15 cellular contexts compared by ENCODE assay signal in the genomic region with DNA sequence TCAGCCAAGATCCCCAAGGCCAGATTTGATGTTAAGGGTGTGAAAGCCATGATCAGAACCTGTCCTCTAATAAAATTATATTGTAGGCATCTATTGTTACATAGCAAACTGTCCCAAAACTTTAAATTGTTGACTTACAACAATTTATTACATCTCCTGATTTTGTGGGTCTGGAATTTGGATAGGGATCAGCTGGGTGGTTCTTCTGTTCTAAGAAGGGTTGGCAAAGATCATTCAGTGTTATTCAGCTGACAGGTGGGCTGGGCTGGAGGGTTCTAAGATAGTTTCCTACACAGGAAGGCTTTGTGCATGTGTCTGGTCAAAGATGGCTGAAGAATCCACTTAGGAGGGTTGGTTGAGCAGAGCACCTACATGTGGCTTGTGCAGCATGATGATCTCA. TPM values are rescaled to one million over a fixed set of nuclear protein-coding genes. Genes with fewer than 3 reads are reported as not detected.
DNase-seq lines count a peak whose midpoint lies in the region; ATAC-seq and TF ChIP-seq lines count a peak whose summit lies in the region.
"Had no signal": no experiment of that assay in that cellular context is flagged by ENCODE, and none has a peak within 500 bp of the region (broad histone marks: within the 10 kb centered on the region; RNA-seq: fewer than 3 reads in every experiment).

No MANE protein-coding gene starts in this region.

- POLR2A ChIA-PET in PC-9 (lab: Charles Lee; ENCODE audit: unreplicated experiment): no interaction called here

- H3F3A ChIP-seq in PC-9 (ENCODE audit: insufficient read depth, low read depth): peaks cover 24% of the 10 kb centered on the region; the same call in 1 of the 2 replicates

- H3K36me3 ChIP-seq in PC-9 (ENCODE audit: low read depth): peaks cover 48% of the 10 kb centered on the region
- H3K36me3 ChIP-seq in gastrocnemius medialis: peaks cover 0 to 6% of the 10 kb centered on the region in 2 donors
- peaks cover 0 to 11% (median 0%) of the 10 kb centered on the region in 3 donors for H3K36me3 ChIP-seq in Peyer's patch
- H3K36me3 ChIP-seq in SJCRH30: no peaks in the 10 kb centered on the region
- peaks cover 0 to 54% (median 3%) of the 10 kb centered on the region in 9 donors for H3K36me3 ChIP-seq in heart right ventricle
- H3K36me3 ChIP-seq: BE2C had no signal

- TF ChIP-seq POLR2A in gastrocnemius medialis (IDR thresholded peaks at IDR 0.05) (no peak), Peyer's patch (IDR thresholded peaks at IDR 0.05) (no peak)

- H2AFZ ChIP-seq in PC-9: no peak overlapping the region
- H2AFZ ChIP-seq: GM23248 had no signal

- peaks cover 26% of the 10 kb centered on the region; the same call in 1 of the 2 replicates for H3K9me3 ChIP-seq in PC-9 (ENCODE audit: insufficient read depth, low read depth)
- H3K9me3 ChIP-seq in gastrocnemius medialis: peaks cover 0 to 11% (median 0%) of the 10 kb centered on the region in 3 donors
- peaks cover 0 to 5% (median 0%) of the 10 kb centered on the region in 4 donors for H3K9me3 ChIP-seq in Peyer's patch
- H3K9me3 ChIP-seq in SJCRH30 (replicated peaks): no peaks in the 10 kb centered on the region
- peaks cover 0 to 21% (median 9%) of the 10 kb centered on the region in 11 donors for H3K9me3 ChIP-seq in heart right ventricle
- H3K9me3 ChIP-seq: BE2C had no signal

- intact Hi-C loops in PC-9 (cut with micrococcal nuclease; ENCODE audit: unreplicated experiment): no loop called here
- intact Hi-C loops in gastrocnemius medialis (cut with DNase I; ENCODE audit: low total_unique reads): loop anchor here (5.0 kb wide), 2 partner anchors 52 to 132 kb away; a partner anchor contains a TSS
- intact Hi-C loops in heart right ventricle (cut with DNase I): loop anchor here in 1 of 10 donors (10.0 kb wide), 1 partner anchor 76 kb away; no protein-coding TSS in a partner anchor

- no peaks in the 10 kb centered on the region for H3K9me2 ChIP-seq in PC-9 (ENCODE audit: insufficient read depth)

- TF ChIP-seq CTCF in PC-9 (conservative IDR thresholded peaks at IDR 0.05): no peak
- no peak for TF ChIP-seq CTCF in gastrocnemius medialis (IDR thresholded peaks at IDR 0.05 in 4 of 5, conservative IDR thresholded peaks at IDR 0.05 in 1 of 5)
- TF ChIP-seq CTCF in Peyer's patch (IDR thresholded peaks at IDR 0.05): no peak
- no peak for TF ChIP-seq CTCF in heart right ventricle (IDR thresholded peaks at IDR 0.05)

- no peak for ATAC-seq in gastrocnemius medialis
- no peak for ATAC-seq in heart right ventricle
- ATAC-seq: A549 had no signal

- H3K27me3 ChIP-seq in PC-9 (ENCODE audit: insufficient read depth, low read depth): no peaks in the 10 kb centered on the region
- H3K27me3 ChIP-seq in gastrocnemius medialis: no peaks in the 10 kb centered on the region
- H3K27me3 ChIP-seq in Peyer's patch: no peaks in the 10 kb centered on the region
- no peaks in the 10 kb centered on the region for H3K27me3 ChIP-seq in SJCRH30
- H3K27me3 ChIP-seq in heart right ventricle: no peaks in the 10 kb centered on the region
- H3K27me3 ChIP-seq: BE2C had no signal

- no peaks in the 10 kb centered on the region; the same call in 1 of the 2 replicates for H3K79me2 ChIP-seq in PC-9 (ENCODE audit: low read depth)

- 0 out of 2 replicates have a peak overlapping the region, but pooled peaks have one; percentile 3 for H3K27ac ChIP-seq in PC-9
- H3K27ac ChIP-seq in epithelial cell of prostate: peak overlapping the region; percentile 100
- H3K27ac ChIP-seq in gastrocnemius medialis: peak overlapping the region in 3 of 4 donors; percentile 82 to 91 (median 86)
- H3K27ac ChIP-seq in Peyer's patch: no peak overlapping the region
- no peak overlapping the region for H3K27ac ChIP-seq in SJCRH30
- H3K27ac ChIP-seq in heart right ventricle: no peak overlapping the region
- H3K27ac ChIP-seq: C4-2B, GM23248 had no signal

- BruUV-seq in PC-9 (replicated peaks; lab: Mats Ljungman, UMichigan): no TSS peak

- H4K20me1 ChIP-seq in PC-9 (ENCODE audit: insufficient read depth): no peaks in the 10 kb centered on the region

- H3K4me3 ChIP-seq in PC-9 (no peak overlapping the region), gastrocnemius medialis (no peak overlapping the region), Peyer's patch (no peak overlapping the region), SJCRH30 (no peak overlapping the region), heart right ventricle (no peak overlapping the region)
- H3K4me3 ChIP-seq: A549, GM23248 had no signal

- peaks cover 28% of the 10 kb centered on the region for H3K4me1 ChIP-seq in PC-9 (replicated peaks; ENCODE audit: insufficient read depth)
- H3K4me1 ChIP-seq in gastrocnemius medialis: peaks cover 24 to 25% of the 10 kb centered on the region in 2 donors
- no peaks in the 10 kb centered on the region for H3K4me1 ChIP-seq in Peyer's patch
- H3K4me1 ChIP-seq in SJCRH30: no peaks in the 10 kb centered on the region
- H3K4me1 ChIP-seq in heart right ventricle: peaks cover 0 to 19% (median 0%) of the 10 kb centered on the region in 9 donors

- in situ Hi-C loops in gastrocnemius medialis (cut with MboI; ENCODE audit: low sequenced_read_pairs in 4 of 4): no loop called here

- H3K4me2 ChIP-seq in PC-9: no peak overlapping the region
- H3K4me2 ChIP-seq: A549 had no signal

- CTCF ChIA-PET in PC-9 (lab: Charles Lee): interaction anchor here (0.6 kb wide), 1 partner anchor 169 kb away, joined by 3 read pairs; no protein-coding TSS in a partner anchor

- DNase-seq in PC-9: no peak
- no peak for DNase-seq in epithelial cell of prostate (ENCODE audit: low read depth, low spot score)
- DNase-seq in gastrocnemius medialis: no peak
- DNase-seq in Peyer's patch: no peak
- DNase-seq in SJCRH30: no peak
- no peak for DNase-seq in heart right ventricle
- DNase-seq: BE2C; CD4-positive, alpha-beta memory T cell; DMS153; DMS79 treated with DMSO at 0.1 percent for 48 hours; EL; GM23248; H9 had no signal

RNA-seq across cellular contexts. Expression of a gene that starts 50.0 kb away (rescaled TPM):
- total RNA-seq in PC-9 (2021): 20.9 and 21.0 TPM in 2 replicates
- 10 to 100 TPM; 12.8 to 26.8 (median 16.3) TPM for total RNA-seq in gastrocnemius medialis
- total RNA-seq in Peyer's patch: 10 to 100 TPM; 38.8 to 60.1 (median 41.1) TPM
- total RNA-seq in SJCRH30 (2014; rRNA removed; shearing (Covaris generic)): 9.6 and 11.0 TPM in 2 replicates
- 10 to 100 TPM; 17.0 to 31.8 (median 21.2) TPM for total RNA-seq in heart right ventricle
- polyA plus RNA-seq in heart right ventricle: 1 to 10 TPM; 6.1 to 7.6 TPM

Comparison
In these comparisons a context has a peak if more than half of its experiments do, and no peak if none do; other contexts are left out.
1. H3K27ac ChIP-seq: peak in PC-9 (single experiment), epithelial cell of prostate (single experiment) and gastrocnemius medialis (3 of 4); none in Peyer's patch (0 of 4), SJCRH30 (single experiment) and heart right ventricle (0 of 10).